Comparison of ENCODE assay signal across 30 cellular contexts in genomic region chr11:101030692-101031091, GRCh38.
DNase-seq lines count a peak whose midpoint lies in the region; ATAC-seq and TF ChIP-seq lines count a peak whose summit lies in the region.
"Had no signal": no experiment of that assay in that cellular context is flagged by ENCODE, and none has a peak within 500 bp of the region (broad histone marks: within the 10 kb centered on the region; RNA-seq: fewer than 3 reads in every experiment).

No MANE protein-coding gene starts in this region.

- BruUV-seq in PC-9 (replicated peaks; lab: Mats Ljungman, UMichigan): no TSS peak

- no peaks in the 10 kb centered on the region for H3K27me3 ChIP-seq in PC-9 (ENCODE audit: insufficient read depth, low read depth)
- H3K27me3 ChIP-seq: BLaER1, left lung, ovary, right atrium auricular region, stomach, transverse colon had no signal

- no peaks in the 10 kb centered on the region for H3K4me1 ChIP-seq in PC-9 (replicated peaks; ENCODE audit: insufficient read depth)
- H3K4me1 ChIP-seq: BLaER1, Caco-2, left lung, stomach, transverse colon had no signal

- DNase-seq in memory B cell (ENCODE audit: low spot score in 2 of 2) (no peak), NCI-H1436 (lab: John Stamatoyannopoulos, UW) (no peak), PC-9 (no peak)
- DNase-seq in activated CD8-positive, alpha-beta memory T cell treated with anti-CD3 and anti-CD28 coated beads for 24 hours: no peak
- DNase-seq in effector memory CD8-positive, alpha-beta T cell: no peak
- DNase-seq: activated CD4-positive, alpha-beta T cell treated with anti-CD3 and anti-CD28 coated beads, Interleukin-2, amount 50 U/mL, for 1 hour; activated CD8-positive, alpha-beta memory T cell treated with anti-CD3 and anti-CD28 coated beads, Interleukin-2, amount 50 U/mL, for 48 hours; activated effector memory CD4-positive, alpha-beta T cell treated with Interleukin-2 at 50 U/mL for 16 hours; activated naive CD8-positive, alpha-beta T cell treated with anti-CD3 and anti-CD28 coated beads, Interleukin-2, amount 10 ng/mL, durations not matched to agents 7 days and 5 days; Caco-2; cerebellar nuclear complex; erythroblast; foreskin melanocyte; immature natural killer cell; KBM-7; left lung; NCI-H187 treated with DMSO at 0.1 percent for 48 hours; NCI-H2227 treated with DMSO at 0.1 percent for 48 hours; NCI-H82; ovary; SHP77 treated with DMSO at 0.1 percent for 48 hours; stomach; T-helper 1 cell; transverse colon had no signal

- no peak overlapping the region for H3K4me3 Mint-ChIP-seq in memory B cell
- no peak overlapping the region for H3K4me3 Mint-ChIP-seq in effector memory CD8-positive, alpha-beta T cell
- H3K4me3 Mint-ChIP-seq: activated naive CD8-positive, alpha-beta T cell treated with anti-CD3 and anti-CD28 coated beads, Interleukin-2, amount 10 ng/mL, durations not matched to agents 7 days and 5 days; immature natural killer cell; nephron had no signal

- H2AFZ ChIP-seq in PC-9: no peak overlapping the region

- H3K36me3 Mint-ChIP-seq in memory B cell: peaks cover 2% of the 10 kb centered on the region
- H3K36me3 Mint-ChIP-seq in effector memory CD8-positive, alpha-beta T cell (ENCODE audit: insufficient read depth): no peaks in the 10 kb centered on the region
- H3K36me3 Mint-ChIP-seq: activated naive CD8-positive, alpha-beta T cell treated with anti-CD3 and anti-CD28 coated beads, Interleukin-2, amount 10 ng/mL, durations not matched to agents 7 days and 5 days had no signal

- H3K9me3 ChIP-seq in PC-9 (ENCODE audit: insufficient read depth, low read depth): no peaks in the 10 kb centered on the region
- H3K9me3 ChIP-seq: BLaER1, Caco-2, left lung, ovary, right atrium auricular region, stomach, transverse colon had no signal

- no peak for TF ChIP-seq CTCF in PC-9 (conservative IDR thresholded peaks at IDR 0.05)

- no peak for TF ChIP-seq POLR2A in GM18505 (IDR thresholded peaks at IDR 0.05; ENCODE audit: borderline replicate concordance, extremely low read depth, insufficient read depth, insufficient read length)

- H3K36me3 ChIP-seq in PC-9 (ENCODE audit: low read depth): no peaks in the 10 kb centered on the region
- H3K36me3 ChIP-seq: BLaER1, left lung, ovary, right atrium auricular region, stomach, transverse colon had no signal

- H3F3A ChIP-seq in PC-9 (ENCODE audit: insufficient read depth, low read depth): no peaks in the 10 kb centered on the region

- intact Hi-C loops in PC-9 (cut with micrococcal nuclease; ENCODE audit: unreplicated experiment): no loop called here

- CTCF ChIA-PET in PC-9 (lab: Charles Lee): no interaction called here

- H3K4me1 Mint-ChIP-seq in memory B cell: peaks cover 9% of the 10 kb centered on the region
- no peaks in the 10 kb centered on the region for H3K4me1 Mint-ChIP-seq in effector memory CD8-positive, alpha-beta T cell (ENCODE audit: low read depth in 2 of 2)
- H3K4me1 Mint-ChIP-seq: activated naive CD8-positive, alpha-beta T cell treated with anti-CD3 and anti-CD28 coated beads, Interleukin-2, amount 10 ng/mL, durations not matched to agents 7 days and 5 days; immature natural killer cell had no signal

- peaks cover 2% of the 10 kb centered on the region for H3K9me3 Mint-ChIP-seq in memory B cell
- peaks cover 4 to 15% of the 10 kb centered on the region in 2 donors for H3K9me3 Mint-ChIP-seq in effector memory CD8-positive, alpha-beta T cell
- H3K9me3 Mint-ChIP-seq: activated naive CD8-positive, alpha-beta T cell treated with anti-CD3 and anti-CD28 coated beads, Interleukin-2, amount 10 ng/mL, durations not matched to agents 7 days and 5 days; nephron had no signal

- no peaks in the 10 kb centered on the region for H3K79me2 ChIP-seq in PC-9 (ENCODE audit: low read depth)

- ATAC-seq in GM18505 (IDR thresholded peaks at IDR 0.05; ENCODE audit: unreplicated experiment): peak; percentile 73
- peak; percentile 68 for ATAC-seq in GM21526 (IDR thresholded peaks at IDR 0.05; ENCODE audit: low FRiP score, unreplicated experiment)
- peak; percentile 67 for ATAC-seq in HG03342 (IDR thresholded peaks at IDR 0.05; ENCODE audit: unreplicated experiment)
- peak; percentile 64 for ATAC-seq in memory B cell (ENCODE audit: low read depth)
- no peak for ATAC-seq in effector memory CD8-positive, alpha-beta T cell (replicated peaks)
- ATAC-seq: left lung had no signal

- no peaks in the 10 kb centered on the region for H4K20me1 ChIP-seq in PC-9 (ENCODE audit: insufficient read depth)
- H4K20me1 ChIP-seq: BLaER1 had no signal

- H3K9me2 ChIP-seq in PC-9 (ENCODE audit: insufficient read depth): no peaks in the 10 kb centered on the region

- POLR2A ChIA-PET in PC-9 (lab: Charles Lee; ENCODE audit: unreplicated experiment): no interaction called here

- peaks cover 1% of the 10 kb centered on the region for H3K27me3 Mint-ChIP-seq in memory B cell
- H3K27me3 Mint-ChIP-seq in effector memory CD8-positive, alpha-beta T cell: no peaks in the 10 kb centered on the region
- H3K27me3 Mint-ChIP-seq: activated naive CD8-positive, alpha-beta T cell treated with anti-CD3 and anti-CD28 coated beads, Interleukin-2, amount 10 ng/mL, durations not matched to agents 7 days and 5 days had no signal

- H3K27ac ChIP-seq in PC-9: no peak overlapping the region
- H3K27ac ChIP-seq: BLaER1, left lung, ovary, right atrium auricular region, stomach, transverse colon had no signal

- H3K27ac Mint-ChIP-seq in memory B cell: no peak overlapping the region
- no peak overlapping the region for H3K27ac Mint-ChIP-seq in effector memory CD8-positive, alpha-beta T cell
- H3K27ac Mint-ChIP-seq: activated naive CD8-positive, alpha-beta T cell treated with anti-CD3 and anti-CD28 coated beads, Interleukin-2, amount 10 ng/mL, durations not matched to agents 7 days and 5 days; immature natural killer cell; nephron had no signal

- H3K4me2 ChIP-seq in PC-9: no peak overlapping the region
- H3K4me2 ChIP-seq: BLaER1 had no signal

- no peak overlapping the region for H3K4me3 ChIP-seq in PC-9
- H3K4me3 ChIP-seq: BLaER1, left lung, ovary, right atrium auricular region, stomach, transverse colon had no signal
